ENCODE assay signal across 1 cellular context in genomic region chr6:41938590-41938989, GRCh38.
TF ChIP-seq lines count a peak whose summit lies in the region.

No MANE protein-coding gene starts in this region.

TF ChIP-seq in IMR-90, 13 proteins besides CTCF, POLR2A, EP300 and RAD21:
- no peak for TF ChIP-seq MXI1 (IDR thresholded peaks at IDR 0.05; ENCODE audit: borderline replicate concordance, low read depth, low read length)
- no peak for TF ChIP-seq RFX5 (IDR thresholded peaks at IDR 0.05; ENCODE audit: low read depth, low read length)
- TF ChIP-seq FOS (IDR thresholded peaks at IDR 0.05; ENCODE audit: low read depth, low read length), result no peak
- no peak for TF ChIP-seq MAZ (IDR thresholded peaks at IDR 0.05; ENCODE audit: borderline replicate concordance, low read depth, low read length)
- no peak for TF ChIP-seq RCOR1 (IDR thresholded peaks at IDR 0.05; ENCODE audit: insufficient replicate concordance, low read length)
- no peak for TF ChIP-seq BHLHE40 (IDR thresholded peaks at IDR 0.05; ENCODE audit: low read depth, low read length)
- TF ChIP-seq CHD1 (IDR thresholded peaks at IDR 0.05; ENCODE audit: low read depth, low read length), result no peak
- no peak for TF ChIP-seq USF2 (IDR thresholded peaks at IDR 0.05; ENCODE audit: low read depth, low read length)
- no peak for TF ChIP-seq CEBPB (IDR thresholded peaks at IDR 0.05; ENCODE audit: low read depth, low read length)
- TF ChIP-seq SMC3 (IDR thresholded peaks at IDR 0.05; ENCODE audit: low read depth, low read length), result no peak
- TF ChIP-seq NFE2L2 (IDR thresholded peaks at IDR 0.05; ENCODE audit: low read depth, low read length), result no peak
- no peak for TF ChIP-seq MAFK (IDR thresholded peaks at IDR 0.05; ENCODE audit: low read depth, low read length)
- TF ChIP-seq ELK1 (IDR thresholded peaks at IDR 0.05; ENCODE audit: borderline replicate concordance, low read depth, low read length), result no peak
